In genomic region chr6:149127212-149127611, GRCh38 we compare ENCODE assay signal across 12 cellular contexts.
A peak's percentile ranks its signal among the peaks of the same experiment; 100 is the strongest.
DNase-seq lines count a peak whose midpoint lies in the region; ATAC-seq, FAIRE-seq and TF ChIP-seq lines count a peak whose summit lies in the region.
"Had no signal": no experiment of that assay in that cellular context is flagged by ENCODE, and none has a peak within 500 bp of the region (broad histone marks: within the 10 kb centered on the region; RNA-seq: fewer than 3 reads in every experiment).

No MANE protein-coding gene starts in this region.

- no peak overlapping the region for H3K4me3 ChIP-seq in BJ (ENCODE audit: low read depth, low read length)
- no peak overlapping the region for H3K4me3 ChIP-seq in fibroblast of villous mesenchyme (ENCODE audit: low read depth, low read length)
- H3K4me3 ChIP-seq: hepatocyte, skin epidermis had no signal

- H3K27ac Mint-ChIP-seq in activated CD8-positive, alpha-beta T cell treated with anti-CD3 and anti-CD28 coated beads, Interleukin-2, amount 10 ng/mL, durations not matched to agents 7 days and 5 days = peak overlapping the region; percentile 83
- H3K27ac Mint-ChIP-seq in effector memory CD8-positive, alpha-beta T cell = peak overlapping the region in 1 of 2 donors; percentile 4

- peak; percentile 23 for FAIRE-seq in GM12891 (lab: Jason Lieb, UNC)

- peaks cover 41% of the 10 kb centered on the region for H3K9me3 Mint-ChIP-seq in activated CD8-positive, alpha-beta T cell treated with anti-CD3 and anti-CD28 coated beads, Interleukin-2, amount 10 ng/mL, durations not matched to agents 7 days and 5 days (ENCODE audit: insufficient read depth)
- no peaks in the 10 kb centered on the region for H3K9me3 Mint-ChIP-seq in effector memory CD8-positive, alpha-beta T cell

- DNase-seq in BJ (ENCODE audit: low read depth) = peak; percentile 27
- DNase-seq in GM12891 (ENCODE audit: insufficient read length, low spot score) = no peak
- DNase-seq in activated CD8-positive, alpha-beta T cell treated with anti-CD3 and anti-CD28 coated beads, Interleukin-2, amount 10 ng/mL, durations not matched to agents 7 days and 5 days = no peak
- peak; percentile 29 for DNase-seq in fibroblast of villous mesenchyme (ENCODE audit: low read depth)
- DNase-seq in GDM1 (lab: John Stamatoyannopoulos, UW) = no peak
- DNase-seq in effector memory CD8-positive, alpha-beta T cell = no peak
- no peak for DNase-seq in NCI-H345 (lab: John Stamatoyannopoulos, UW)
- DNase-seq: activated CD8-positive, alpha-beta memory T cell treated with anti-CD3 and anti-CD28 coated beads for 24 hours; effector CD4-positive, alpha-beta T cell had no signal

- no peaks in the 10 kb centered on the region for H3K36me3 ChIP-seq in BJ (ENCODE audit: control insufficient read depth, insufficient read depth, low read length)

- CTCF ChIA-PET in BJ (lab: Yijun Ruan, JAX) = no interaction called here
- CTCF ChIA-PET in activated CD8-positive, alpha-beta T cell treated with anti-CD3 and anti-CD28 coated beads, Interleukin-2, amount 10 ng/mL, durations not matched to agents 7 days and 5 days (lab: Charles Lee) = interaction anchor here (1.3 to 4.7 kb wide), 4 partner anchors 9 to 37 kb away, joined by 3 to 27 read pairs (median 14); no protein-coding TSS in a partner anchor

- TF ChIP-seq POLR2A in GM12891 (IDR thresholded peaks at IDR 0.05; ENCODE audit: low read depth, low read length) = no peak

- H3K27me3 ChIP-seq in BJ (ENCODE audit: control insufficient read depth, insufficient read depth, low read length) = no peaks in the 10 kb centered on the region
- H3K27me3 ChIP-seq: hepatocyte had no signal

- no peaks in the 10 kb centered on the region for H3K27me3 Mint-ChIP-seq in activated CD8-positive, alpha-beta T cell treated with anti-CD3 and anti-CD28 coated beads, Interleukin-2, amount 10 ng/mL, durations not matched to agents 7 days and 5 days (ENCODE audit: low read depth)
- H3K27me3 Mint-ChIP-seq in effector memory CD8-positive, alpha-beta T cell = no peaks in the 10 kb centered on the region

- no peak for ATAC-seq in activated CD8-positive, alpha-beta T cell treated with anti-CD3 and anti-CD28 coated beads, Interleukin-2, amount 10 ng/mL, durations not matched to agents 7 days and 5 days
- ATAC-seq in effector memory CD8-positive, alpha-beta T cell (replicated peaks) = no peak
- ATAC-seq in esophagus mucosa = no peak

- H3K4me3 Mint-ChIP-seq in activated CD8-positive, alpha-beta T cell treated with anti-CD3 and anti-CD28 coated beads, Interleukin-2, amount 10 ng/mL, durations not matched to agents 7 days and 5 days = no peak overlapping the region
- no peak overlapping the region for H3K4me3 Mint-ChIP-seq in effector memory CD8-positive, alpha-beta T cell

- H3K4me1 Mint-ChIP-seq in activated CD8-positive, alpha-beta T cell treated with anti-CD3 and anti-CD28 coated beads, Interleukin-2, amount 10 ng/mL, durations not matched to agents 7 days and 5 days (ENCODE audit: low read depth) = peaks cover 81% of the 10 kb centered on the region
- peaks cover 10 to 22% of the 10 kb centered on the region in 2 donors for H3K4me1 Mint-ChIP-seq in effector memory CD8-positive, alpha-beta T cell (ENCODE audit: low read depth in 2 of 2)

- TF ChIP-seq CTCF in BJ (IDR thresholded peaks at IDR 0.05; ENCODE audit: insufficient read depth, low read depth, low read length) (no peak), fibroblast of villous mesenchyme (IDR thresholded peaks at IDR 0.05; ENCODE audit: insufficient read depth, low read depth, low read length) (no peak)

- peaks cover 74% of the 10 kb centered on the region for H3K36me3 Mint-ChIP-seq in activated CD8-positive, alpha-beta T cell treated with anti-CD3 and anti-CD28 coated beads, Interleukin-2, amount 10 ng/mL, durations not matched to agents 7 days and 5 days (ENCODE audit: low read depth)
- no peaks in the 10 kb centered on the region for H3K36me3 Mint-ChIP-seq in effector memory CD8-positive, alpha-beta T cell (ENCODE audit: insufficient read depth)

- POLR2A ChIA-PET in BJ (lab: Charles Lee) = no interaction called here
- POLR2A ChIA-PET in activated CD8-positive, alpha-beta T cell treated with anti-CD3 and anti-CD28 coated beads, Interleukin-2, amount 10 ng/mL, durations not matched to agents 7 days and 5 days (lab: Charles Lee) = interaction anchor here (1.8 to 2.8 kb wide), 3 partner anchors 11 to 32 kb away, joined by 8 to 28 read pairs (median 28); no protein-coding TSS in a partner anchor

TF ChIP-seq in GM12891, 5 proteins besides CTCF, POLR2A, EP300 and RAD21:
- TF ChIP-seq TAF1 (IDR thresholded peaks at IDR 0.05; ENCODE audit: low read depth, low read length) = no peak
- TF ChIP-seq POU2F2 (IDR thresholded peaks at IDR 0.05; ENCODE audit: low read depth, low read length) = no peak

Comparison
In these comparisons a context has a peak if more than half of its experiments do, and no peak if none do; other contexts are left out.
1. DNase-seq: peak in BJ (single experiment) and fibroblast of villous mesenchyme (single experiment); none in GM12891 (single experiment), activated CD8-positive, alpha-beta T cell treated with anti-CD3 and anti-CD28 coated beads, Interleukin-2, amount 10 ng/mL, durations not matched to agents 7 days and 5 days (single experiment), GDM1 (single experiment), effector memory CD8-positive, alpha-beta T cell (0 of 3) and NCI-H345 (single experiment).